16 cellular contexts compared by ENCODE assay signal in genomic region chr18:77119851-77120491, GRCh38. TPM values are rescaled to one million over a fixed set of nuclear protein-coding genes. Genes with fewer than 3 reads are reported as not detected.
DNase-seq lines count a peak whose midpoint lies in the region; TF ChIP-seq lines count a peak whose summit lies in the region.
"Had no signal": no experiment of that assay in that cellular context is flagged by ENCODE, and none has a peak within 500 bp of the region (broad histone marks: within the 10 kb centered on the region; RNA-seq: fewer than 3 reads in every experiment).

No MANE protein-coding gene starts in this region.

- H3F3A ChIP-seq in SK-N-SH (replicated peaks; ENCODE audit: insufficient read depth) = no peaks in the 10 kb centered on the region

- no peaks in the 10 kb centered on the region for H4K20me1 ChIP-seq in SK-N-SH (ENCODE audit: insufficient read depth)

- H3K4me2 ChIP-seq in SK-N-SH = no peak overlapping the region

- H3K36me3 ChIP-seq in endodermal cell (ENCODE audit: control insufficient read depth, insufficient read depth, low read length) (no peaks in the 10 kb centered on the region), SK-N-SH (replicated peaks in 1 of 2; ENCODE audit: control insufficient read depth in 1 of 2, insufficient read depth in 2 of 2, low read length in 1 of 2) (no peaks in the 10 kb centered on the region)

- H3K27ac Mint-ChIP-seq in activated T-cell treated with anti-CD3 and anti-CD28 coated beads, Interleukin-2, amount 50 U/mL, for 24 hours = peak overlapping the region; percentile 91
- H3K27ac Mint-ChIP-seq in endodermal cell = peak overlapping the region; percentile 19
- no peak overlapping the region for H3K27ac Mint-ChIP-seq in activated naive CD4-positive, alpha-beta T cell treated with anti-CD3 and anti-CD28 coated beads, Interleukin-2, amount 10 ng/mL, durations not matched to agents 7 days and 5 days
- H3K27ac Mint-ChIP-seq: activated naive CD4-positive, alpha-beta T cell treated with anti-CD3 and anti-CD28 coated beads for 36 hours had no signal

- peak; percentile 27 for DNase-seq in activated T-cell treated with anti-CD3 and anti-CD28 coated beads, Interleukin-2, amount 50 U/mL, for 24 hours
- DNase-seq in activated T-cell treated with anti-CD3 and anti-CD28 coated beads for 4 hours (no peak), RWPE1 (ENCODE audit: low spot score) (no peak), endodermal cell (peak; percentile 41), occipital lobe (lab: John Stamatoyannopoulos, UW) (no peak), SK-N-SH (no peak)
- peak; percentile 12 for DNase-seq in stimulated activated CD8-positive, alpha-beta memory T cell treated with anti-CD3 and anti-CD28 coated beads, Interleukin-4, amount 100 ng/mL, for 48 hours
- no peak for DNase-seq in activated naive CD4-positive, alpha-beta T cell treated with anti-CD3 and anti-CD28 coated beads, Interleukin-2, amount 10 ng/mL, durations not matched to agents 7 days and 5 days
- DNase-seq: ACHN; activated naive CD4-positive, alpha-beta T cell treated with anti-CD3 and anti-CD28 coated beads for 36 hours; DMS79; foreskin fibroblast; NCI-H1436 treated with DMSO at 0.1 percent for 48 hours; NCI-H2171 treated with DMSO at 0.1 percent for 48 hours; right cardiac atrium; SW 1271 had no signal

- no peak for TF ChIP-seq RAD21 in SK-N-SH (IDR thresholded peaks at IDR 0.05; ENCODE audit: low read length)

- no peak overlapping the region for H3K4me3 ChIP-seq in endodermal cell (ENCODE audit: low read length)
- no peak overlapping the region for H3K4me3 ChIP-seq in SK-N-SH (ENCODE audit: low read depth in 2 of 2, low read length in 1 of 2)

- no peak for TF ChIP-seq EP300 in SK-N-SH (IDR thresholded peaks at IDR 0.05; ENCODE audit: borderline replicate concordance in 1 of 2, low read depth in 1 of 2, low read length in 1 of 2)

- H3K9ac ChIP-seq in endodermal cell (ENCODE audit: extremely low read depth, low read length, poor library complexity, severe bottlenecking) (no peak overlapping the region), SK-N-SH (no peak overlapping the region)

- H3K9me2 ChIP-seq in SK-N-SH = no peaks in the 10 kb centered on the region

- H3K27me3 Mint-ChIP-seq in activated T-cell treated with anti-CD3 and anti-CD28 coated beads, Interleukin-2, amount 50 U/mL, for 24 hours = no peaks in the 10 kb centered on the region
- H3K27me3 Mint-ChIP-seq in endodermal cell (ENCODE audit: insufficient read depth) = no peaks in the 10 kb centered on the region
- no peaks in the 10 kb centered on the region for H3K27me3 Mint-ChIP-seq in activated naive CD4-positive, alpha-beta T cell treated with anti-CD3 and anti-CD28 coated beads, Interleukin-2, amount 10 ng/mL, durations not matched to agents 7 days and 5 days

- H3K27me3 ChIP-seq in endodermal cell (ENCODE audit: control insufficient read depth, insufficient read depth, low read length, poor library complexity, severe bottlenecking) = no peaks in the 10 kb centered on the region
- H3K27me3 ChIP-seq in SK-N-SH (ENCODE audit: insufficient read depth) = no peaks in the 10 kb centered on the region

- TF ChIP-seq CTCF in RWPE1 (conservative IDR thresholded peaks at IDR 0.05; ENCODE audit: low read depth) = no peak
- no peak for TF ChIP-seq CTCF in endodermal cell (conservative IDR thresholded peaks at IDR 0.05)
- TF ChIP-seq CTCF in SK-N-SH (IDR thresholded peaks at IDR 0.05) = no peak

- POLR2A ChIA-PET in RWPE1 (lab: Yijun Ruan, JAX; ENCODE audit: low non-redundant PET) = no interaction called here
- POLR2A ChIA-PET in SK-N-SH (lab: Yijun Ruan, JAX) = no interaction called here

- peaks cover 70% of the 10 kb centered on the region for H3K36me3 Mint-ChIP-seq in activated T-cell treated with anti-CD3 and anti-CD28 coated beads, Interleukin-2, amount 50 U/mL, for 24 hours (ENCODE audit: low read depth)
- H3K36me3 Mint-ChIP-seq in endodermal cell (ENCODE audit: low read depth) = peaks cover 6% of the 10 kb centered on the region
- peaks cover 59% of the 10 kb centered on the region for H3K36me3 Mint-ChIP-seq in activated naive CD4-positive, alpha-beta T cell treated with anti-CD3 and anti-CD28 coated beads, Interleukin-2, amount 10 ng/mL, durations not matched to agents 7 days and 5 days

- H3K4me1 ChIP-seq in endodermal cell (ENCODE audit: control insufficient read depth, insufficient read depth, low read length) = peaks cover 7% of the 10 kb centered on the region
- peaks cover 0 to 3% of the 10 kb centered on the region in 2 experiments; a peak in 2 of 4 replicates for H3K4me1 ChIP-seq in SK-N-SH (ENCODE audit: control insufficient read depth in 1 of 2, insufficient read depth in 2 of 2, low read depth in 1 of 2, low read length in 1 of 2)

- CTCF ChIA-PET in RWPE1 (lab: Yijun Ruan, JAX) = interaction anchor here (0.6 kb wide), 1 partner anchor 8 kb away, joined by 3 read pairs; no protein-coding TSS in a partner anchor
- CTCF ChIA-PET in SK-N-SH (lab: Yijun Ruan, JAX) = no interaction called here
- CTCF ChIA-PET in activated naive CD4-positive, alpha-beta T cell treated with anti-CD3 and anti-CD28 coated beads, Interleukin-2, amount 10 ng/mL, durations not matched to agents 7 days and 5 days (lab: Charles Lee) = interaction anchor here (0.7 kb wide), 1 partner anchor 66 kb away, joined by 4 read pairs; no protein-coding TSS in a partner anchor

- H3K9me3 ChIP-seq in endodermal cell (ENCODE audit: control insufficient read depth, low read length) (no peaks in the 10 kb centered on the region), SK-N-SH (no peaks in the 10 kb centered on the region)

- H3K27ac ChIP-seq in RWPE1 = peak overlapping the region; percentile 13
- H3K27ac ChIP-seq in endodermal cell (ENCODE audit: low read depth, low read length) = no peak overlapping the region
- no peak overlapping the region for H3K27ac ChIP-seq in SK-N-SH (ENCODE audit: low read depth in 2 of 2, low read length in 1 of 2)

- H3K79me2 ChIP-seq in SK-N-SH (ENCODE audit: insufficient read depth) = no peaks in the 10 kb centered on the region

- no peaks in the 10 kb centered on the region for H3K9me3 Mint-ChIP-seq in activated T-cell treated with anti-CD3 and anti-CD28 coated beads, Interleukin-2, amount 50 U/mL, for 24 hours
- no peaks in the 10 kb centered on the region for H3K9me3 Mint-ChIP-seq in endodermal cell
- no peaks in the 10 kb centered on the region for H3K9me3 Mint-ChIP-seq in activated naive CD4-positive, alpha-beta T cell treated with anti-CD3 and anti-CD28 coated beads, Interleukin-2, amount 10 ng/mL, durations not matched to agents 7 days and 5 days

- no peak overlapping the region for H3K4me3 Mint-ChIP-seq in activated T-cell treated with anti-CD3 and anti-CD28 coated beads, Interleukin-2, amount 50 U/mL, for 24 hours
- H3K4me3 Mint-ChIP-seq in endodermal cell = no peak overlapping the region
- H3K4me3 Mint-ChIP-seq in activated naive CD4-positive, alpha-beta T cell treated with anti-CD3 and anti-CD28 coated beads, Interleukin-2, amount 10 ng/mL, durations not matched to agents 7 days and 5 days = no peak overlapping the region
- H3K4me3 Mint-ChIP-seq: activated naive CD4-positive, alpha-beta T cell treated with anti-CD3 and anti-CD28 coated beads for 36 hours had no signal

- peaks cover 87% of the 10 kb centered on the region for H3K4me1 Mint-ChIP-seq in activated T-cell treated with anti-CD3 and anti-CD28 coated beads, Interleukin-2, amount 50 U/mL, for 24 hours (ENCODE audit: low read depth)
- H3K4me1 Mint-ChIP-seq in endodermal cell = peaks cover 25% of the 10 kb centered on the region
- peaks cover 73% of the 10 kb centered on the region for H3K4me1 Mint-ChIP-seq in activated naive CD4-positive, alpha-beta T cell treated with anti-CD3 and anti-CD28 coated beads, Interleukin-2, amount 10 ng/mL, durations not matched to agents 7 days and 5 days

- no peak overlapping the region for H2AFZ ChIP-seq in SK-N-SH (ENCODE audit: low read depth)

- WGBS in endodermal cell (ENCODE audit: insufficient coverage in 1 of 2, insufficient read length in 1 of 2), 2 experiments = 91 to 95% methylated on average over 21 to 23 of the region's 23 CpGs
- WGBS in SK-N-SH (ENCODE audit: low lambda C conversion rate) = 88% methylated on average over 17 of the region's 23 CpGs

TF ChIP-seq in SK-N-SH, 30 proteins besides CTCF, POLR2A, EP300 and RAD21 (continues in another document):
- TF ChIP-seq IRF3 (IDR thresholded peaks at IDR 0.05; ENCODE audit: low read depth, low read length) (no peak), POLR2AphosphoS5 (IDR thresholded peaks at IDR 0.05; ENCODE audit: low read depth, low read length) (no peak), GABPA (IDR thresholded peaks at IDR 0.05; ENCODE audit: low read depth) (no peak), TEAD4 (IDR thresholded peaks at IDR 0.05; ENCODE audit: borderline replicate concordance, insufficient read depth) (no peak), MAX (IDR thresholded peaks at IDR 0.05; ENCODE audit: low read depth) (no peak), RFX5 (IDR thresholded peaks at IDR 0.05; ENCODE audit: low read length) (no peak), YY1 (IDR thresholded peaks at IDR 0.05; ENCODE audit: low read depth) (no peak), PBX3 (IDR thresholded peaks at IDR 0.05) (no peak)

RNA-seq across cellular contexts. Expression of gene MBP, which starts 12.6 kb away (rescaled TPM):
- total RNA-seq in endodermal cell (10 to 100 TPM; 16.3 to 19.0 TPM), occipital lobe (5.8 TPM)
- 2.6 TPM for polyA plus RNA-seq in endodermal cell (2013, experiment 1 of 2)
- polyA plus RNA-seq in endodermal cell (2013, experiment 2 of 2) = 2.1 TPM
- 1.4 and 1.6 TPM in 2 replicates for polyA plus RNA-seq in SK-N-SH (2012; rRNA removed)
- polyA plus RNA-seq in SK-N-SH (2012; cell fraction: cytosol; rRNA removed) = 1.3 TPM in 2 replicates
- polyA plus RNA-seq in SK-N-SH (2012; cell fraction: nucleus; rRNA removed) = 2.6 TPM in 2 replicates

Comparison
In these comparisons a context has a peak if more than half of its experiments do, and no peak if none do; other contexts are left out.
1. DNase-seq: peak in activated T-cell treated with anti-CD3 and anti-CD28 coated beads, Interleukin-2, amount 50 U/mL, for 24 hours (single experiment), endodermal cell (single experiment) and stimulated activated CD8-positive, alpha-beta memory T cell treated with anti-CD3 and anti-CD28 coated beads, Interleukin-4, amount 100 ng/mL, for 48 hours (single experiment); none in activated T-cell treated with anti-CD3 and anti-CD28 coated beads for 4 hours (single experiment), RWPE1 (single experiment), occipital lobe (single experiment), SK-N-SH (single experiment) and activated naive CD4-positive, alpha-beta T cell treated with anti-CD3 and anti-CD28 coated beads, Interleukin-2, amount 10 ng/mL, durations not matched to agents 7 days and 5 days (single experiment).